Comparison of ENCODE assay signal across 14 cellular contexts in genomic region chr4:70759126-70759525, GRCh38. TPM values are rescaled to one million over a fixed set of nuclear protein-coding genes. Genes with fewer than 3 reads are reported as not detected.
DNase-seq lines count a peak whose midpoint lies in the region; TF ChIP-seq lines count a peak whose summit lies in the region.
"Had no signal": no experiment of that assay in that cellular context is flagged by ENCODE, and none has a peak within 500 bp of the region (broad histone marks: within the 10 kb centered on the region; RNA-seq: fewer than 3 reads in every experiment).

No MANE protein-coding gene starts in this region.

- H3K36me3 Mint-ChIP-seq in MCF 10A (ENCODE audit: insufficient read depth, unreplicated experiment): peaks cover 12% of the 10 kb centered on the region

- CTCF ChIA-PET in mammary epithelial cell (lab: Charles Lee; ENCODE audit: low non-redundant PET) (no interaction called here), MCF 10A (lab: Yijun Ruan, JAX) (interaction anchor here (0.6 to 1.4 kb wide), 9 partner anchors 13 to 510 kb away, joined by 3 to 7 read pairs (median 3); partner anchors contain the start of gene UTP3)

- POLR2A ChIA-PET in MCF 10A (lab: Yijun Ruan, JAX): interaction anchor here (1.2 to 2.4 kb wide), 3 partner anchors 9 to 55 kb away, joined by 4 to 15 read pairs (median 4); no protein-coding TSS in a partner anchor

- H4K20me1 ChIP-seq in mammary epithelial cell (ENCODE audit: insufficient read depth, low read length): no peaks in the 10 kb centered on the region
- H4K20me1 ChIP-seq in Loucy (ENCODE audit: insufficient read depth, low read length, poor library complexity, severe bottlenecking): no peaks in the 10 kb centered on the region

- H3K79me2 ChIP-seq in mammary epithelial cell (ENCODE audit: insufficient read depth, low read length) (peaks cover 9% of the 10 kb centered on the region), Loucy (ENCODE audit: insufficient read depth, low read length) (peaks cover 31% of the 10 kb centered on the region)

- dilution Hi-C loops in mammary epithelial cell (cut with HindIII; ENCODE audit: low sequenced_read_pairs): no loop called here

- no peak overlapping the region for H3K27ac Mint-ChIP-seq in MCF 10A (ENCODE audit: low read depth, unreplicated experiment)
- H3K27ac Mint-ChIP-seq: activated CD4-positive, alpha-beta memory T cell treated with anti-CD3 and anti-CD28 coated beads for 36 hours had no signal

- in situ Hi-C loops in mammary epithelial cell (cut with MboI; ENCODE audit: low sequenced_read_pairs in 2 of 2): no loop called here

- no peaks in the 10 kb centered on the region for H3K4me1 Mint-ChIP-seq in MCF 10A (ENCODE audit: insufficient read depth, unreplicated experiment)

- no peak overlapping the region for H3K4me3 Mint-ChIP-seq in MCF 10A (ENCODE audit: unreplicated experiment)
- H3K4me3 Mint-ChIP-seq: activated CD4-positive, alpha-beta memory T cell treated with anti-CD3 and anti-CD28 coated beads for 36 hours had no signal

- no TSS peak for BruUV-seq in mammary epithelial cell (replicated peaks; lab: Mats Ljungman, UMichigan)
- no TSS peak for BruUV-seq in MCF 10A (replicated peaks; lab: Mats Ljungman, UMichigan)

- H3K4me1 ChIP-seq in mammary epithelial cell (ENCODE audit: insufficient read depth, low read length): no peaks in the 10 kb centered on the region
- peaks cover 14% of the 10 kb centered on the region for H3K4me1 ChIP-seq in Loucy (ENCODE audit: insufficient read depth, low read length, poor library complexity, severe bottlenecking)
- H3K4me1 ChIP-seq: right atrium auricular region had no signal

- no peaks in the 10 kb centered on the region for H3K27me3 ChIP-seq in mammary epithelial cell (ENCODE audit: insufficient read depth, low read length)
- no peaks in the 10 kb centered on the region for H3K27me3 ChIP-seq in Loucy (ENCODE audit: insufficient read depth, low read length, poor library complexity, severe bottlenecking)
- no peaks in the 10 kb centered on the region for H3K27me3 ChIP-seq in H7 (ENCODE audit: control insufficient read depth, insufficient read depth, low read length)
- H3K27me3 ChIP-seq: dorsolateral prefrontal cortex, right atrium auricular region had no signal

- H3K36me3 ChIP-seq in mammary epithelial cell (ENCODE audit: insufficient read depth, low read length) (no peaks in the 10 kb centered on the region), Loucy (ENCODE audit: insufficient read depth, low read length) (peaks cover 13% of the 10 kb centered on the region; the same call in 1 of the 2 replicates), H7 (replicated peaks; ENCODE audit: control insufficient read depth, insufficient read depth, low read length) (no peaks in the 10 kb centered on the region)

- H3K9me3 ChIP-seq in mammary epithelial cell (replicated peaks; ENCODE audit: insufficient read depth, low read length): no peaks in the 10 kb centered on the region
- no peaks in the 10 kb centered on the region for H3K9me3 ChIP-seq in Loucy (ENCODE audit: insufficient read depth, low read depth, low read length)
- H3K9me3 ChIP-seq: right atrium auricular region had no signal

- WGBS in mammary epithelial cell (ENCODE audit: low coverage, missing lambda C conversion rate): 100% methylated on average over 1 of the region's 1 CpG

- peak; percentile 17 for DNase-seq in mammary epithelial cell
- DNase-seq in MCF 10A (ENCODE audit: unreplicated experiment): no peak
- peak; percentile 38 for DNase-seq in fibroblast of mammary gland (ENCODE audit: low read depth)
- DNase-seq in H7: no peak
- no peak for DNase-seq in HPDE6-E6E7 (ENCODE audit: extremely low spot score)
- no peak for DNase-seq in NCI-H187 (lab: John Stamatoyannopoulos, UW)
- DNase-seq: activated CD4-positive, alpha-beta memory T cell treated with anti-CD3 and anti-CD28 coated beads for 36 hours; dorsolateral prefrontal cortex; KG1; NCI-H1105; NCI-H524; nucleus accumbens had no signal

- TF ChIP-seq CTCF in mammary epithelial cell (conservative IDR thresholded peaks at IDR 0.05 in 1 of 2, IDR thresholded peaks at IDR 0.05 in 1 of 2; ENCODE audit: extremely low read depth in 1 of 2, insufficient read depth in 1 of 2, low read depth in 1 of 2, low read length in 2 of 2) (no peak), MCF 10A (IDR thresholded peaks at IDR 0.05; ENCODE audit: unreplicated experiment) (no peak), Loucy (conservative IDR thresholded peaks at IDR 0.05; ENCODE audit: low read length) (no peak), fibroblast of mammary gland (conservative IDR thresholded peaks at IDR 0.05; ENCODE audit: control insufficient read depth, insufficient read depth, low read depth, low read length) (no peak)

- no peaks in the 10 kb centered on the region for H3K9me3 Mint-ChIP-seq in MCF 10A (ENCODE audit: unreplicated experiment)
- H3K9me3 Mint-ChIP-seq: activated CD4-positive, alpha-beta memory T cell treated with anti-CD3 and anti-CD28 coated beads for 36 hours had no signal

- H3K27me3 Mint-ChIP-seq in MCF 10A (ENCODE audit: insufficient read depth, unreplicated experiment): no peaks in the 10 kb centered on the region
- H3K27me3 Mint-ChIP-seq: activated CD4-positive, alpha-beta memory T cell treated with anti-CD3 and anti-CD28 coated beads for 36 hours had no signal

- H3K9me2 ChIP-seq in Loucy (replicated peaks; ENCODE audit: low read depth, low read length): no peaks in the 10 kb centered on the region

- H3K9ac ChIP-seq in mammary epithelial cell (ENCODE audit: insufficient read depth, low read length) (no peak overlapping the region), Loucy (ENCODE audit: low read depth, low read length, poor library complexity, severe bottlenecking) (no peak overlapping the region)

- H3K27ac ChIP-seq in mammary epithelial cell (ENCODE audit: insufficient read depth, low read depth, low read length): no peak overlapping the region
- H3K27ac ChIP-seq: right atrium auricular region had no signal

- H3F3A ChIP-seq in Loucy (ENCODE audit: low read depth): no peaks in the 10 kb centered on the region

- H3K4me3 ChIP-seq in mammary epithelial cell (replicated peaks in 1 of 3; ENCODE audit: insufficient read depth in 1 of 3, low read depth in 2 of 3, low read length in 3 of 3) (no peak overlapping the region), Loucy (ENCODE audit: low read length, poor library complexity, severe bottlenecking) (peak overlapping the region; percentile 20), fibroblast of mammary gland (ENCODE audit: control insufficient read depth, low read depth, low read length) (no peak overlapping the region), H7 (ENCODE audit: insufficient read depth, low read depth, low read length) (no peak overlapping the region)

- H3K4me2 ChIP-seq in mammary epithelial cell (ENCODE audit: insufficient read depth, low read depth, low read length) (no peak overlapping the region), Loucy (ENCODE audit: low read depth, low read length, poor library complexity, severe bottlenecking) (peak overlapping the region; percentile 45)

- H2AFZ ChIP-seq in mammary epithelial cell (ENCODE audit: low read depth, low read length) (no peak overlapping the region), Loucy (ENCODE audit: low read length) (no peak overlapping the region)

- intact Hi-C loops in mammary epithelial cell (cut with micrococcal nuclease): no loop called here
- intact Hi-C loops in MCF 10A (cut with micrococcal nuclease): no loop called here

RNA-seq across cellular contexts. Expression of gene RUFY3, which starts 37.4 kb away (rescaled TPM):
- total RNA-seq in mammary epithelial cell: 10 to 100 TPM; 36.2 to 40.1 TPM
- 7.0 TPM for polyA plus RNA-seq in mammary epithelial cell
- 12.6 TPM for polyA minus RNA-seq in mammary epithelial cell
- 42.7 and 48.7 TPM in 2 replicates for total RNA-seq in MCF 10A (2022)
- total RNA-seq in H7 (2014; rRNA removed; shearing (Covaris generic)): 32.7 and 38.4 TPM in 2 replicates

Comparison
In these comparisons a context has a peak if more than half of its experiments do, and no peak if none do; other contexts are left out.
1. DNase-seq: peak in mammary epithelial cell (single experiment) and fibroblast of mammary gland (single experiment); none in MCF 10A (single experiment), H7 (single experiment), HPDE6-E6E7 (single experiment) and NCI-H187 (0 of 2).